ENCODE assay signal across 11 cellular contexts in genomic region chrX:38816158-38816557, GRCh38. TPM values are rescaled to one million over a fixed set of nuclear protein-coding genes. Genes with fewer than 3 reads are reported as not detected.
A peak's percentile ranks its signal among the peaks of the same experiment; 100 is the strongest.
DNase-seq lines count a peak whose midpoint lies in the region; ATAC-seq and TF ChIP-seq lines count a peak whose summit lies in the region.
"Had no signal": no experiment of that assay in that cellular context is flagged by ENCODE, and none has a peak within 500 bp of the region (broad histone marks: within the 10 kb centered on the region; RNA-seq: fewer than 3 reads in every experiment).

No MANE protein-coding gene starts in this region.

- in situ Hi-C loops in transverse colon (cut with MboI; ENCODE audit: low pct_ligation_motif_present in 1 of 4, low pct_unique_long_range_greater_than_20kb in 1 of 4, low sequenced_read_pairs in 3 of 4): no loop called here

- H4K20me1 ChIP-seq in hepatocyte (ENCODE audit: insufficient read depth, poor library complexity, severe bottlenecking): no peaks in the 10 kb centered on the region
- H4K20me1 ChIP-seq in MM.1S (ENCODE audit: insufficient read depth, low read length): no peaks in the 10 kb centered on the region

- 92% methylated on average over 3 of the region's 3 CpGs for WGBS in hepatocyte (ENCODE audit: low lambda C conversion rate, missing lambda C conversion rate)
- WGBS in transverse colon (ENCODE audit: low coverage in 1 of 2), 2 donors: 50 to 79% methylated on average over 2 to 3 of the region's 3 CpGs

- peaks cover 12% of the 10 kb centered on the region for H3K4me1 Mint-ChIP-seq in activated B cell treated with CpG ODN at 0.5 μM for 24 hours

- peak overlapping the region; percentile 85 for H3K27ac ChIP-seq in hepatocyte
- peak overlapping the region; percentile 58 to 72 (median 62) for H3K27ac ChIP-seq in transverse colon
- H3K27ac ChIP-seq in MM.1S (ENCODE audit: low read length): no peak overlapping the region

- H3K27me3 ChIP-seq in hepatocyte: no peaks in the 10 kb centered on the region
- H3K27me3 ChIP-seq in transverse colon: no peaks in the 10 kb centered on the region
- no peaks in the 10 kb centered on the region for H3K27me3 ChIP-seq in MM.1S (replicated peaks; ENCODE audit: insufficient read depth, low read length)
- H3K27me3 ChIP-seq: gastrocnemius medialis had no signal

- H3K9me3 ChIP-seq in hepatocyte (ENCODE audit: low read depth) (no peaks in the 10 kb centered on the region), transverse colon (no peaks in the 10 kb centered on the region), MM.1S (replicated peaks; ENCODE audit: insufficient read depth, low read length) (no peaks in the 10 kb centered on the region)
- H3K9me3 ChIP-seq: gastrocnemius medialis had no signal

- H3F3A ChIP-seq in MM.1S (ENCODE audit: insufficient read depth, low read length): no peaks in the 10 kb centered on the region

- no peaks in the 10 kb centered on the region for H3K36me3 Mint-ChIP-seq in activated B cell treated with CpG ODN at 0.5 μM for 24 hours (ENCODE audit: low read depth)

- no peaks in the 10 kb centered on the region for H3K9me3 Mint-ChIP-seq in activated B cell treated with CpG ODN at 0.5 μM for 24 hours

- H3K9me2 ChIP-seq in hepatocyte (replicated peaks; ENCODE audit: insufficient read depth) (no peaks in the 10 kb centered on the region), MM.1S (replicated peaks; ENCODE audit: insufficient read depth, low read length) (no peaks in the 10 kb centered on the region)

- CTCF ChIA-PET in activated B cell treated with CpG ODN at 0.5 μM for 24 hours (lab: Charles Lee): no interaction called here

- TF ChIP-seq CTCF in activated B cell treated with CpG ODN at 0.5 μM for 24 hours (IDR thresholded peaks at IDR 0.05) (no peak), hepatocyte (IDR thresholded peaks at IDR 0.05; ENCODE audit: poor library complexity) (no peak), transverse colon (IDR thresholded peaks at IDR 0.05) (no peak), MM.1S (IDR thresholded peaks at IDR 0.05; ENCODE audit: low read length) (no peak)

- no peaks in the 10 kb centered on the region for H3K79me2 ChIP-seq in hepatocyte
- no peaks in the 10 kb centered on the region for H3K79me2 ChIP-seq in MM.1S (ENCODE audit: low read length)

- H3K4me2 ChIP-seq in hepatocyte (no peak overlapping the region), MM.1S (ENCODE audit: low read depth, low read length) (no peak overlapping the region)

- TF ChIP-seq EP300 in transverse colon (IDR thresholded peaks at IDR 0.05; ENCODE audit: low read depth): no peak

- H3K4me3 ChIP-seq in hepatocyte (no peak overlapping the region), transverse colon (no peak overlapping the region), MM.1S (ENCODE audit: low read length) (no peak overlapping the region)
- H3K4me3 ChIP-seq: gastrocnemius medialis had no signal

- H3K9ac ChIP-seq in MM.1S (ENCODE audit: low read length): no peak overlapping the region

- H3K4me3 Mint-ChIP-seq in activated B cell treated with CpG ODN at 0.5 μM for 24 hours: peak overlapping the region; percentile 28

- H2AFZ ChIP-seq in hepatocyte (no peak overlapping the region), MM.1S (ENCODE audit: low read length) (no peak overlapping the region)

- H3K4me1 ChIP-seq in hepatocyte (ENCODE audit: insufficient read depth): peaks cover 22% of the 10 kb centered on the region
- H3K4me1 ChIP-seq in transverse colon: peaks cover 0 to 18% (median 7%) of the 10 kb centered on the region in 4 donors
- H3K4me1 ChIP-seq in MM.1S (ENCODE audit: low read length): peaks cover 25% of the 10 kb centered on the region

- intact Hi-C loops in activated B cell treated with CpG ODN at 0.5 μM for 24 hours (cut with micrococcal nuclease): no loop called here
- intact Hi-C loops in transverse colon (cut with DNase I; ENCODE audit: low total_unique reads): no loop called here

- H3K27ac Mint-ChIP-seq in activated B cell treated with CpG ODN at 0.5 μM for 24 hours: no peak overlapping the region

- DNase-seq in stimulated activated CD4-positive, alpha-beta T cell treated with anti-CD3 and anti-CD28 coated beads, Interleukin-15, amount 100 ng/mL, for 24 hours: peak; percentile 18
- DNase-seq in stimulated activated CD4-positive, alpha-beta T cell treated with anti-CD3 and anti-CD28 coated beads, Interleukin-4, amount 100 ng/mL, for 1 hour: no peak
- no peak for DNase-seq in activated B cell treated with CpG ODN at 0.5 μM for 24 hours
- no peak for DNase-seq in hepatocyte (ENCODE audit: low spot score)
- no peak for DNase-seq in transverse colon
- DNase-seq in activated CD4-positive, CD25-positive, alpha-beta regulatory T cell (lab: John Stamatoyannopoulos, UW): no peak
- no peak for DNase-seq in MM.1S
- DNase-seq: gastrocnemius medialis, T1000, trophoblast cell had no signal

- POLR2A ChIA-PET in activated B cell treated with CpG ODN at 0.5 μM for 24 hours (lab: Charles Lee): interaction anchor here (0.6 kb wide), 1 partner anchor 31 kb away, joined by 3 read pairs; no protein-coding TSS in a partner anchor

- no peak for ATAC-seq in activated B cell treated with CpG ODN at 0.5 μM for 24 hours (ENCODE audit: low read depth)
- ATAC-seq in GM19023 (IDR thresholded peaks at IDR 0.05; ENCODE audit: unreplicated experiment): no peak

- H3K36me3 ChIP-seq in hepatocyte (replicated peaks; ENCODE audit: insufficient read depth, low read depth) (no peaks in the 10 kb centered on the region), transverse colon (no peaks in the 10 kb centered on the region), MM.1S (replicated peaks; ENCODE audit: insufficient read depth, low read length) (no peaks in the 10 kb centered on the region)
- H3K36me3 ChIP-seq: gastrocnemius medialis had no signal

- no peaks in the 10 kb centered on the region for H3K27me3 Mint-ChIP-seq in activated B cell treated with CpG ODN at 0.5 μM for 24 hours

- TF ChIP-seq POLR2A in transverse colon (IDR thresholded peaks at IDR 0.05): no peak

RNA-seq across cellular contexts. Expression of gene MID1IP1, which starts 14.9 kb away (rescaled TPM):
- total RNA-seq in activated B cell treated with CpG ODN at 0.5 μM for 24 hours (28.8 and 29.7 TPM in 2 replicates), hepatocyte (78.8 and 93.3 TPM in 2 replicates), transverse colon (10 to 100 TPM; 23.9 to 49.7 (median 33.4) TPM)
- polyA plus RNA-seq in hepatocyte: 55.7 and 93.2 TPM in 2 replicates
